Comparison of ENCODE assay signal across 19 cellular contexts in the genomic region with DNA sequence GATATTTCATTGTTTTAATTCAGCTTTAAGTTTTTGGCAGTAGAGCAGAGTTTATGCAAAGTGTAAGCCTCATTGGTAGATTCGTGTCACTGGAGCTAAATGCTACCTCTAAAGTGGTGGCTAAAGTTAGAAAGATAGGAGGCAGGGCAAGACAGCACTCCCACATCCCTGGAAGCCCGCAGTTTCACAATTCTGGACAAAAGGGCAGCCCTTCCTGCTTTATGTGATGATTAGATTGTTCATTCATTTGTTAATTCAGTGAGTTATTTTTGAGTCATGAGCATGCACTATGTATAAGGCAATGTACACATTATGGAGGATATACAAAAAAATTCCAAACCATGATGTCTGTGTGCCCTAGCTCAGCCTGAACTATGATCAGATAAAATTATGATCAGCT.
"Had no signal": no experiment of that assay in that cellular context is flagged by ENCODE, and none has a peak within 500 bp of the region (broad histone marks: within the 10 kb centered on the region; RNA-seq: fewer than 3 reads in every experiment).

No MANE protein-coding gene starts in this region.

- H3K9me3 ChIP-seq: body of pancreas, esophagus muscularis mucosa, heart left ventricle, ovary, testis had no signal

- H3K36me3 ChIP-seq: esophagus muscularis mucosa, heart left ventricle, ovary had no signal

- H3K4me1 ChIP-seq: body of pancreas, esophagus muscularis mucosa, heart left ventricle, testis had no signal

- H3K4me3 ChIP-seq: body of pancreas, dorsolateral prefrontal cortex, esophagus muscularis mucosa, heart left ventricle, ovary, testis had no signal

- DNase-seq: activated CD4-positive, alpha-beta T cell treated with anti-CD3 and anti-CD28 coated beads for 1 hour; activated CD4-positive, alpha-beta T cell treated with anti-CD3 and anti-CD28 coated beads, Interleukin-2, amount 50 U/mL, for 48 hours; activated CD8-positive, alpha-beta memory T cell treated with anti-CD3 and anti-CD28 coated beads, Interleukin-2, amount 10 ng/mL, durations not matched to agents 7 days and 5 days; activated effector memory CD4-positive, alpha-beta T cell treated with Interleukin-2 at 50 U/mL for 16 hours; activated T-cell treated with anti-CD3 and anti-CD28 coated beads, Interleukin-2, amount 50 U/mL, for 24 hours; amniotic stem cell; body of pancreas; dorsolateral prefrontal cortex; foreskin fibroblast; heart left ventricle; left ventricle myocardium superior; ovary; stimulated activated CD4-positive, alpha-beta T cell treated with anti-CD3 and anti-CD28 coated beads, Interleukin-15, amount 100 ng/mL, for 24 hours; stimulated activated CD4-positive, alpha-beta T cell treated with anti-CD3 and anti-CD28 coated beads, Interleukin-4, amount 100 ng/mL, for 24 hours; stimulated activated naive CD8-positive, alpha-beta T cell treated with anti-CD3 and anti-CD28 coated beads, Interleukin-15, amount 100 ng/mL, for 72 hours; testis had no signal

- H3K27ac ChIP-seq: body of pancreas, dorsolateral prefrontal cortex, esophagus muscularis mucosa, heart left ventricle, ovary, testis had no signal

- H3K27me3 ChIP-seq: body of pancreas, esophagus muscularis mucosa, heart left ventricle, ovary, testis had no signal

- FAIRE-seq: endometrium, islet of Langerhans had no signal
